2 cellular contexts compared by ENCODE assay signal in the genomic region with DNA sequence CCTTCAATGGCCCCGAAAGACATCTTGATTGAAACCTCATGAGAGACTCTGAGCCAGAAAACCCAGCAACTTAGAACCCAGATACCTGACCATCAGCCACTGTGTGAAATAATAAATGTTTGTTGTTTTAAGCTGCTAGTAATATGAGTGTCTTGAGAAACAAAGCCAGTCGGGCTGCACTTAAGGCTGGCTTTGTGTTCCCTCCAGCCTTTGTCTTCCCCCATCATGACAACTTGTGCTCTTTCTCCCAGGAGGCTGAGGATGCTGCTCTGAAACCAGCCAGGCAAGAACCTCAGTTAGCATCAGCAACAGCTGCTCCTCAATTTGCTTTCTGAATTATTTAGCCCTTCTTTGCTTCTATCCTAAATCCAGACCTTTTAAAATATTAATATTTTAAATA.
TF ChIP-seq lines count a peak whose summit lies in the region.

No MANE protein-coding gene starts in this region.

TF ChIP-seq in IMR-90, 13 proteins besides CTCF, POLR2A, EP300 and RAD21:
- no peak for TF ChIP-seq MAZ (IDR thresholded peaks at IDR 0.05; ENCODE audit: borderline replicate concordance, low read depth, low read length)
- TF ChIP-seq RFX5 (IDR thresholded peaks at IDR 0.05; ENCODE audit: low read depth, low read length) = no peak
- TF ChIP-seq, protein P1, sequence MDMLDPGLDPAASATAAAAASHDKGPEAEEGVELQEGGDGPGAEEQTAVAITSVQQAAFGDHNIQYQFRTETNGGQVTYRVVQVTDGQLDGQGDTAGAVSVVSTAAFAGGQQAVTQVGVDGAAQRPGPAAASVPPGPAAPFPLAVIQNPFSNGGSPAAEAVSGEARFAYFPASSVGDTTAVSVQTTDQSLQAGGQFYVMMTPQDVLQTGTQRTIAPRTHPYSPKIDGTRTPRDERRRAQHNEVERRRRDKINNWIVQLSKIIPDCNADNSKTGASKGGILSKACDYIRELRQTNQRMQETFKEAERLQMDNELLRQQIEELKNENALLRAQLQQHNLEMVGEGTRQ (IDR thresholded peaks at IDR 0.05; ENCODE audit: low read depth, low read length) = no peak
- no peak for TF ChIP-seq BHLHE40 (IDR thresholded peaks at IDR 0.05; ENCODE audit: low read depth, low read length)
- TF ChIP-seq CHD1 (IDR thresholded peaks at IDR 0.05; ENCODE audit: low read depth, low read length) = no peak
- TF ChIP-seq CEBPB (IDR thresholded peaks at IDR 0.05; ENCODE audit: low read depth, low read length) = no peak
- TF ChIP-seq, protein P2, sequence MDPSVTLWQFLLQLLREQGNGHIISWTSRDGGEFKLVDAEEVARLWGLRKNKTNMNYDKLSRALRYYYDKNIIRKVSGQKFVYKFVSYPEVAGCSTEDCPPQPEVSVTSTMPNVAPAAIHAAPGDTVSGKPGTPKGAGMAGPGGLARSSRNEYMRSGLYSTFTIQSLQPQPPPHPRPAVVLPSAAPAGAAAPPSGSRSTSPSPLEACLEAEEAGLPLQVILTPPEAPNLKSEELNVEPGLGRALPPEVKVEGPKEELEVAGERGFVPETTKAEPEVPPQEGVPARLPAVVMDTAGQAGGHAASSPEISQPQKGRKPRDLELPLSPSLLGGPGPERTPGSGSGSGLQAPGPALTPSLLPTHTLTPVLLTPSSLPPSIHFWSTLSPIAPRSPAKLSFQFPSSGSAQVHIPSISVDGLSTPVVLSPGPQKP (IDR thresholded peaks at IDR 0.05; ENCODE audit: borderline replicate concordance, low read depth, low read length) = no peak
- TF ChIP-seq SMC3 (IDR thresholded peaks at IDR 0.05; ENCODE audit: low read depth, low read length) = no peak
- no peak for TF ChIP-seq FOS (IDR thresholded peaks at IDR 0.05; ENCODE audit: low read depth, low read length)

TF ChIP-seq in K562, 482 proteins besides CTCF, POLR2A, EP300 and RAD21:
- TF ChIP-seq FOXJ3 (CRISPR knock-in tag; IDR thresholded peaks at IDR 0.05) (no peak), CC2D1A (IDR thresholded peaks at IDR 0.05) (no peak), NFRKB (IDR thresholded peaks at IDR 0.05; ENCODE audit: low read depth) (no peak), ZNF121 (CRISPR knock-in tag; conservative IDR thresholded peaks at IDR 0.05) (no peak), MTA1 (IDR thresholded peaks at IDR 0.05; ENCODE audit: borderline replicate concordance) (no peak), GABPB1 (CRISPR knock-in tag; IDR thresholded peaks at IDR 0.05) (no peak), CCNT2 (IDR thresholded peaks at IDR 0.05; ENCODE audit: borderline replicate concordance, extremely low read depth, insufficient read length, low read depth, low read length) (no peak), BRCA1 (IDR thresholded peaks at IDR 0.05) (no peak), BRCA1 (CRISPR knock-in tag; IDR thresholded peaks at IDR 0.05) (no peak)
- TF ChIP-seq, protein P3, sequence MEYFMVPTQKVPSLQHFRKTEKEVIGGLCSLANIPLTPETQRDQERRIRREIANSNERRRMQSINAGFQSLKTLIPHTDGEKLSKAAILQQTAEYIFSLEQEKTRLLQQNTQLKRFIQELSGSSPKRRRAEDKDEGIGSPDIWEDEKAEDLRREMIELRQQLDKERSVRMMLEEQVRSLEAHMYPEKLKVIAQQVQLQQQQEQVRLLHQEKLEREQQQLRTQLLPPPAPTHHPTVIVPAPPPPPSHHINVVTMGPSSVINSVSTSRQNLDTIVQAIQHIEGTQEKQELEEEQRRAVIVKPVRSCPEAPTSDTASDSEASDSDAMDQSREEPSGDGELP (CRISPR knock-in tag; IDR thresholded peaks at IDR 0.05; ENCODE audit: borderline replicate concordance) = no peak
- TF ChIP-seq, protein P4, sequence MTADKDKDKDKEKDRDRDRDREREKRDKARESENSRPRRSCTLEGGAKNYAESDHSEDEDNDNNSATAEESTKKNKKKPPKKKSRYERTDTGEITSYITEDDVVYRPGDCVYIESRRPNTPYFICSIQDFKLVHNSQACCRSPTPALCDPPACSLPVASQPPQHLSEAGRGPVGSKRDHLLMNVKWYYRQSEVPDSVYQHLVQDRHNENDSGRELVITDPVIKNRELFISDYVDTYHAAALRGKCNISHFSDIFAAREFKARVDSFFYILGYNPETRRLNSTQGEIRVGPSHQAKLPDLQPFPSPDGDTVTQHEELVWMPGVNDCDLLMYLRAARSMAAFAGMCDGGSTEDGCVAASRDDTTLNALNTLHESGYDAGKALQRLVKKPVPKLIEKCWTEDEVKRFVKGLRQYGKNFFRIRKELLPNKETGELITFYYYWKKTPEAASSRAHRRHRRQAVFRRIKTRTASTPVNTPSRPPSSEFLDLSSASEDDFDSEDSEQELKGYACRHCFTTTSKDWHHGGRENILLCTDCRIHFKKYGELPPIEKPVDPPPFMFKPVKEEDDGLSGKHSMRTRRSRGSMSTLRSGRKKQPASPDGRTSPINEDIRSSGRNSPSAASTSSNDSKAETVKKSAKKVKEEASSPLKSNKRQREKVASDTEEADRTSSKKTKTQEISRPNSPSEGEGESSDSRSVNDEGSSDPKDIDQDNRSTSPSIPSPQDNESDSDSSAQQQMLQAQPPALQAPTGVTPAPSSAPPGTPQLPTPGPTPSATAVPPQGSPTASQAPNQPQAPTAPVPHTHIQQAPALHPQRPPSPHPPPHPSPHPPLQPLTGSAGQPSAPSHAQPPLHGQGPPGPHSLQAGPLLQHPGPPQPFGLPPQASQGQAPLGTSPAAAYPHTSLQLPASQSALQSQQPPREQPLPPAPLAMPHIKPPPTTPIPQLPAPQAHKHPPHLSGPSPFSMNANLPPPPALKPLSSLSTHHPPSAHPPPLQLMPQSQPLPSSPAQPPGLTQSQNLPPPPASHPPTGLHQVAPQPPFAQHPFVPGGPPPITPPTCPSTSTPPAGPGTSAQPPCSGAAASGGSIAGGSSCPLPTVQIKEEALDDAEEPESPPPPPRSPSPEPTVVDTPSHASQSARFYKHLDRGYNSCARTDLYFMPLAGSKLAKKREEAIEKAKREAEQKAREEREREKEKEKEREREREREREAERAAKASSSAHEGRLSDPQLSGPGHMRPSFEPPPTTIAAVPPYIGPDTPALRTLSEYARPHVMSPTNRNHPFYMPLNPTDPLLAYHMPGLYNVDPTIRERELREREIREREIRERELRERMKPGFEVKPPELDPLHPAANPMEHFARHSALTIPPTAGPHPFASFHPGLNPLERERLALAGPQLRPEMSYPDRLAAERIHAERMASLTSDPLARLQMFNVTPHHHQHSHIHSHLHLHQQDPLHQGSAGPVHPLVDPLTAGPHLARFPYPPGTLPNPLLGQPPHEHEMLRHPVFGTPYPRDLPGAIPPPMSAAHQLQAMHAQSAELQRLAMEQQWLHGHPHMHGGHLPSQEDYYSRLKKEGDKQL (CRISPR knock-in tag; IDR thresholded peaks at IDR 0.05; ENCODE audit: borderline replicate concordance) = no peak
